1 cellular context compared by ENCODE assay signal in the genomic region with DNA sequence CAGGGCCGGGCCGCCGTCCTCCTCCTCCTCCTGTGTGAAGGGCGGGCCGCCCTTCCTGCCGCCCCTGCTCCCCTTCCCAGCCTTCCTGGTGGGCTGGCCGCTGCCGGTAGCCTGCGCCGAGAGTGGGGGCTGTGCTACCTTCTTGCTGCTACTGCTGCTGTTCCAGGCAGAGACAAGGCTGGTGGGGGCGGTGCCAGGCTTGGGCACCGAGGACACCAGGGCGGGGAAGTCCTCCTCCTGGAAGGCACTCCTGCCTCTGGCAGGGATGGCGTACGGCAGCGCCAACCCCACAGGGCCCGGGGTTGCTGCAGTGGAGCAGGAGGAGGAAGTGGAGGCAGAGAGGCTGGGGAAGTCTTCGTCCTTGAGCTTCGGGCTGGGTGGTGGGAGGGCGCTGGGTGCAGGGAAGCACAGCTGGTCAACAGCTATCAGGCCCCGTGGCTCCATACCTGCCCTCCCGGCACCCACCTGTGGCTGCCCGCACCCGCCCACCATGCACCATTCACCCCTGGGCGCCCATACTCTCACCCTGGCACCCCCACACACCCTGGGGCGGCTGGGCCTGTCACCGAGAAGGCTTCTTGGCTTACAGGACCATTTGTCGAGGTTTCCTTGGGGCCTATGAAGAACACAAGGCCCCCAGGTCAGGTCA.
TF ChIP-seq lines count a peak whose summit lies in the region.

No MANE protein-coding gene starts in this region.

TF ChIP-seq in GM12878, 131 proteins besides CTCF, POLR2A, EP300 and RAD21:
- no peak for TF ChIP-seq SREBF1 (IDR thresholded peaks at IDR 0.05; ENCODE audit: low read length)
- TF ChIP-seq BRCA1 (IDR thresholded peaks at IDR 0.05; ENCODE audit: low read depth, low read length) = no peak
- no peak for TF ChIP-seq ZNF687 (IDR thresholded peaks at IDR 0.05)
- TF ChIP-seq TARDBP (IDR thresholded peaks at IDR 0.05; ENCODE audit: borderline replicate concordance) = no peak
- TF ChIP-seq CHD4 (IDR thresholded peaks at IDR 0.05) = no peak
- no peak for TF ChIP-seq ZBTB40 (IDR thresholded peaks at IDR 0.05; ENCODE audit: borderline replicate concordance)
- TF ChIP-seq SREBF2 (IDR thresholded peaks at IDR 0.05; ENCODE audit: low read length) = no peak
- no peak for TF ChIP-seq CREM (IDR thresholded peaks at IDR 0.05; ENCODE audit: low read depth)
- TF ChIP-seq SMARCA5 (IDR thresholded peaks at IDR 0.05) = no peak
- TF ChIP-seq TAF1 (IDR thresholded peaks at IDR 0.05; ENCODE audit: borderline replicate concordance, low read depth, low read length) = no peak
- TF ChIP-seq SUPT20H (IDR thresholded peaks at IDR 0.05; ENCODE audit: borderline replicate concordance, control insufficient read depth, low read depth, low read length) = no peak
- no peak for TF ChIP-seq MXI1 (IDR thresholded peaks at IDR 0.05; ENCODE audit: low read depth, low read length)
- no peak for TF ChIP-seq ZZZ3 (IDR thresholded peaks at IDR 0.05; ENCODE audit: control insufficient read depth, insufficient read length, low read depth)
- no peak for TF ChIP-seq FOXM1 (IDR thresholded peaks at IDR 0.05; ENCODE audit: low read depth, low read length)
- TF ChIP-seq RCOR1 (conservative IDR thresholded peaks at IDR 0.05; ENCODE audit: low read depth, low read length) = no peak
- no peak for TF ChIP-seq MEF2B (IDR thresholded peaks at IDR 0.05; ENCODE audit: partially characterized antibody, poor library complexity, severe bottlenecking)
- TF ChIP-seq SRF (IDR thresholded peaks at IDR 0.05; ENCODE audit: low read depth in 2 of 2, low read length in 2 of 2) = no peak
